ENCODE assay signal across 13 cellular contexts in the genomic region with DNA sequence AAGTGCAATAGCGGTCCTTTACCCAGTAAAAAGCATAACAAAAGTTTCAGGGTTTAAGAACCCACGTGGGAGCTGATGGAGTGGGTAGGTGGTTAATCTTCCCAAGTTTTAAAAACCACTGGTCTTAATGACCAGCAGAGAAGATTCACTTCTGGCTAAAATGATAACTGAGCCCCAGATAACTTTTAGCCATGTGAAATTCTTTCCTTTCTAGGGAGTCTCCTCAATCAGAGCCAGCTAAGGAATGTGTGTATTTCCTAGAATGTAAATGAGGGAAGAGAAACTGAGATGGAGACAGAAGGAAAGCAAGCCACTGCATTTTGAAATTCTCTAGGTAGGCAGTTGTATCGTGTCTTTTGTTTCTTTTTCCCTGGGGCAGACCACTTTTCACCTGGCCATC. TPM values are rescaled to one million over a fixed set of nuclear protein-coding genes. Genes with fewer than 3 reads are reported as not detected.
DNase-seq lines count a peak whose midpoint lies in the region; ATAC-seq, FAIRE-seq and TF ChIP-seq lines count a peak whose summit lies in the region.
"Had no signal": no experiment of that assay in that cellular context is flagged by ENCODE, and none has a peak within 500 bp of the region (broad histone marks: within the 10 kb centered on the region; RNA-seq: fewer than 3 reads in every experiment).

No MANE protein-coding gene starts in this region.

- no peak overlapping the region for H2BK120ac ChIP-seq in H1 (replicated peaks; ENCODE audit: low read depth, low read length)

- peaks cover 20% of the 10 kb centered on the region for H3K23me2 ChIP-seq in H1 (ENCODE audit: low read depth, low read length)

- no peaks in the 10 kb centered on the region for H4K20me1 ChIP-seq in H1 (replicated peaks in 1 of 2; ENCODE audit: control insufficient read depth in 1 of 2, insufficient read depth in 2 of 2, low read length in 2 of 2)

- no peaks in the 10 kb centered on the region for H3K79me2 ChIP-seq in H1 (ENCODE audit: control insufficient read depth in 1 of 2, insufficient read depth in 2 of 2, low read length in 2 of 2)

- H2AK5ac ChIP-seq in H1 (ENCODE audit: low read depth, low read length): no peak overlapping the region

- TF ChIP-seq EP300 in H1 (IDR thresholded peaks at IDR 0.05; ENCODE audit: borderline replicate concordance in 1 of 2, low read depth in 2 of 2, low read length in 2 of 2): no peak

- peak overlapping the region; percentile 77 to 95 for H3K4me2 ChIP-seq in H1 (ENCODE audit: insufficient read depth in 1 of 2, low read depth in 2 of 2, low read length in 2 of 2)

- H3K27me3 ChIP-seq in cardiac muscle cell: no peaks in the 10 kb centered on the region
- H3K27me3 ChIP-seq in H1 (replicated peaks in 1 of 4; ENCODE audit: control insufficient read depth in 3 of 4, extremely low read depth in 1 of 4, insufficient read depth in 3 of 4, low read length in 3 of 4): peaks cover 30 to 44% (median 38%) of the 10 kb centered on the region in 4 experiments

- no peak overlapping the region for H3K23ac ChIP-seq in H1 (ENCODE audit: insufficient read length)

- FAIRE-seq in H1 (lab: Jason Lieb, UNC): no peak

- H3K18ac ChIP-seq in H1 (ENCODE audit: extremely low read depth, low read length): no peak overlapping the region

- H3K36me3 ChIP-seq in cardiac muscle cell: no peaks in the 10 kb centered on the region
- H3K36me3 ChIP-seq in H1 (ENCODE audit: control insufficient read depth in 2 of 4, insufficient read depth in 4 of 4, low read length in 3 of 4): peaks cover 0 to 6% (median 0%) of the 10 kb centered on the region in 4 experiments; a peak in 1 of 8 replicates
- no peaks in the 10 kb centered on the region for H3K36me3 ChIP-seq in urinary bladder (ENCODE audit: insufficient read depth)

- no peaks in the 10 kb centered on the region for H3K9me3 Mint-ChIP-seq in nephron progenitor cell
- H3K9me3 Mint-ChIP-seq in stimulated activated naive CD8-positive, alpha-beta T cell treated with anti-CD3 and anti-CD28 coated beads, Interleukin-15, amount 100 ng/mL, for 72 hours: no peaks in the 10 kb centered on the region
- H3K9me3 Mint-ChIP-seq: IgD-negative memory B cell had no signal

- no peak overlapping the region for H3K9ac ChIP-seq in H1 (replicated peaks in 1 of 4; ENCODE audit: extremely low read depth in 1 of 4, low read depth in 3 of 4, low read length in 3 of 4)

- peak overlapping the region; percentile 95 for H3K4me3 Mint-ChIP-seq in nephron progenitor cell
- H3K4me3 Mint-ChIP-seq in stimulated activated naive CD8-positive, alpha-beta T cell treated with anti-CD3 and anti-CD28 coated beads, Interleukin-15, amount 100 ng/mL, for 72 hours: no peak overlapping the region
- H3K4me3 Mint-ChIP-seq: IgD-negative memory B cell had no signal

- H2BK5ac ChIP-seq in H1 (ENCODE audit: low read depth, low read length): no peak overlapping the region

- H3K4me1 ChIP-seq in cardiac muscle cell (ENCODE audit: low read depth) (peaks cover 14% of the 10 kb centered on the region), H1 (replicated peaks in 1 of 4; ENCODE audit: control insufficient read depth in 3 of 4, insufficient read depth in 4 of 4, low read length in 3 of 4) (peaks cover 2 to 13% (median 6%) of the 10 kb centered on the region in 4 experiments; a peak in 5 of 7 replicates), urinary bladder (ENCODE audit: insufficient read depth) (peaks cover 4% of the 10 kb centered on the region)

- ATAC-seq in left cardiac atrium (no peak), GM21619 (IDR thresholded peaks at IDR 0.05; ENCODE audit: unreplicated experiment) (no peak)
- no peak for ATAC-seq in stimulated activated naive CD8-positive, alpha-beta T cell treated with anti-CD3 and anti-CD28 coated beads, Interleukin-15, amount 100 ng/mL, for 72 hours
- ATAC-seq: Right ventricle myocardium inferior had no signal

- H4K91ac ChIP-seq in H1 (replicated peaks; ENCODE audit: insufficient read length, low read length): no peak overlapping the region

- H3K27me3 Mint-ChIP-seq in nephron progenitor cell (ENCODE audit: low read depth, poor library complexity): peaks cover 19% of the 10 kb centered on the region
- peaks cover 56% of the 10 kb centered on the region for H3K27me3 Mint-ChIP-seq in stimulated activated naive CD8-positive, alpha-beta T cell treated with anti-CD3 and anti-CD28 coated beads, Interleukin-15, amount 100 ng/mL, for 72 hours

- H3K9me3 ChIP-seq in cardiac muscle cell (ENCODE audit: low read depth) (no peaks in the 10 kb centered on the region), H1 (ENCODE audit: insufficient read depth in 2 of 2, low read depth in 1 of 2, low read length in 1 of 2) (no peaks in the 10 kb centered on the region)

- H3K4ac ChIP-seq in H1 (replicated peaks; ENCODE audit: insufficient read length, low read depth, low read length): no peak overlapping the region

- no peaks in the 10 kb centered on the region for H3K79me1 ChIP-seq in H1 (ENCODE audit: low read depth, low read length)

- 52% methylated on average over 3 of the region's 3 CpGs; no CpG with 5 or more reads in 1 of the 2 experiments for WGBS in H1 (ENCODE audit: extremely low coverage in 1 of 2, insufficient coverage in 1 of 2, insufficient read length in 1 of 2, insufficient replicate concordance in 2 of 2, low coverage in 1 of 2, low lambda C conversion rate in 2 of 2, missing lambda C conversion rate in 1 of 2), 2 experiments
- whole genome bisulfite sequencing in urinary bladder: 36% methylated on average over 3 of the region's 3 CpGs

- no peak overlapping the region for H3K56ac ChIP-seq in H1 (replicated peaks; ENCODE audit: insufficient read length, low read depth, low read length)

- no peak for TF ChIP-seq RAD21 in H1 (IDR thresholded peaks at IDR 0.05 in 1 of 2, conservative IDR thresholded peaks at IDR 0.05 in 1 of 2; ENCODE audit: low read depth in 2 of 2, low read length in 2 of 2)

- no peak overlapping the region for H3K27ac ChIP-seq in cardiac muscle cell
- H3K27ac ChIP-seq in H1 (ENCODE audit: low read depth, low read length): no peak overlapping the region
- H3K27ac ChIP-seq in urinary bladder (ENCODE audit: low read depth): no peak overlapping the region

- no peak overlapping the region for H4K8ac ChIP-seq in H1 (ENCODE audit: extremely low read depth, insufficient read depth, low read length)

- H2BK15ac ChIP-seq in H1 (ENCODE audit: low read length): no peak overlapping the region

- H3K36me3 Mint-ChIP-seq in nephron progenitor cell (ENCODE audit: low read depth): no peaks in the 10 kb centered on the region
- H3K36me3 Mint-ChIP-seq: IgD-negative memory B cell had no signal

- intact Hi-C loops in left cardiac atrium (cut with DNase I): no loop called here

- H3K4me3 ChIP-seq in cardiac muscle cell (peak overlapping the region; percentile 97), H1 (ENCODE audit: extremely low read depth in 1 of 4, insufficient read depth in 2 of 4, low read depth in 3 of 4, low read length in 4 of 4) (peak overlapping the region; percentile 48 to 78 (median 54); a peak in 6 of 8 replicates), urinary bladder (ENCODE audit: low read depth, low read length) (peak overlapping the region; percentile 55)

- no peak overlapping the region for H3K14ac ChIP-seq in H1 (ENCODE audit: insufficient read length)

- H4K5ac ChIP-seq in H1 (ENCODE audit: insufficient read length, low read depth, low read length): no peak overlapping the region

- no peak overlapping the region for H2BK20ac ChIP-seq in H1 (ENCODE audit: low read length)

- no peak overlapping the region for H2AFZ ChIP-seq in H1 (ENCODE audit: low read length)

- POLR2A ChIA-PET in H1 (lab: Charles Lee; ENCODE audit: partially characterized antibody): no interaction called here

- H3K4me1 Mint-ChIP-seq in nephron progenitor cell: peaks cover 57% of the 10 kb centered on the region
- H3K4me1 Mint-ChIP-seq in stimulated activated naive CD8-positive, alpha-beta T cell treated with anti-CD3 and anti-CD28 coated beads, Interleukin-15, amount 100 ng/mL, for 72 hours: peaks cover 18% of the 10 kb centered on the region

- CTCF ChIA-PET in H1 (lab: Charles Lee; ENCODE audit: partially characterized antibody): interaction anchor here (0.8 to 1.7 kb wide), 4 partner anchors 10 to 116 kb away, joined by 3 to 5 read pairs (median 4); no protein-coding TSS in a partner anchor

- TF ChIP-seq CTCF in cardiac muscle cell (IDR thresholded peaks at IDR 0.05; ENCODE audit: low read depth, low read length): no peak
- no peak for TF ChIP-seq CTCF in H1 (IDR thresholded peaks at IDR 0.05; ENCODE audit: control extremely low read depth in 1 of 3, insufficient read depth in 1 of 3, low read depth in 1 of 3, low read length in 3 of 3)
- no peak for TF ChIP-seq CTCF in nephron progenitor cell (IDR thresholded peaks at IDR 0.05)

- no peak overlapping the region for H2BK12ac ChIP-seq in H1 (ENCODE audit: low read depth, low read length)

- peak overlapping the region; percentile 99 for H3K27ac Mint-ChIP-seq in nephron progenitor cell
- H3K27ac Mint-ChIP-seq in stimulated activated naive CD8-positive, alpha-beta T cell treated with anti-CD3 and anti-CD28 coated beads, Interleukin-15, amount 100 ng/mL, for 72 hours: no peak overlapping the region
- H3K27ac Mint-ChIP-seq: IgD-negative memory B cell had no signal

- DNase-seq in cardiac muscle cell (ENCODE audit: low read depth in 1 of 2, low spot score in 1 of 2) (no peak), left cardiac atrium (no peak), H1 (ENCODE audit: low read depth in 1 of 2, low spot score in 2 of 2) (no peak), nephron progenitor cell (no peak), NCI-H1092 (lab: John Stamatoyannopoulos, UW) (no peak)
- no peak for DNase-seq in stimulated activated naive CD8-positive, alpha-beta T cell treated with anti-CD3 and anti-CD28 coated beads, Interleukin-15, amount 100 ng/mL, for 72 hours
- DNase-seq: ACHN; activated CD4-positive, alpha-beta T cell treated with anti-CD3 and anti-CD28 coated beads, Interleukin-2, amount 50 U/mL, for 4 hours; NCI-H2171 had no signal

- TF ChIP-seq POLR2A in H1 (IDR thresholded peaks at IDR 0.05; ENCODE audit: control extremely low read depth in 1 of 2, low read depth in 2 of 2, low read length in 2 of 2): no peak

TF ChIP-seq in H1, 55 proteins besides CTCF, POLR2A, EP300 and RAD21 (continues in another document):
- TF ChIP-seq NRF1 (IDR thresholded peaks at IDR 0.05; ENCODE audit: low read depth, low read length) (no peak), SRF (IDR thresholded peaks at IDR 0.05; ENCODE audit: low read depth, low read length) (no peak)

RNA-seq across cellular contexts. Expression of a gene that starts 1.6 kb away (rescaled TPM):
- total RNA-seq in cardiac muscle cell (57.5 and 61.1 TPM in 2 replicates), left cardiac atrium (10 to 100 TPM; 14.2 to 25.1 TPM), urinary bladder (92.7 TPM)
- polyA plus RNA-seq in cardiac muscle cell (69.0 and 78.7 TPM in 2 replicates), H1 (2011; rRNA removed) (0.44 and 0.47 TPM in 2 replicates), urinary bladder (31.9 TPM)
- total RNA-seq in H1 (2021; fragmentation: NEBNext Ultra II Directional; extraction: Animal tissue kit (Norgen Biotek cat#: 25700)): 2.2 and 2.3 TPM in 2 replicates
- polyA plus RNA-seq in H1 (2011; cell fraction: cytosol; rRNA removed): 0.72 TPM
- 0.78 TPM for polyA plus RNA-seq in H1 (2011; cell fraction: nucleus; rRNA removed)
- polyA plus RNA-seq in H1 (2012, experiment 1 of 2): 0.64 to 0.81 TPM (median 0.78 TPM) in 4 replicates
- 0.22 TPM for polyA plus RNA-seq in H1 (2012, experiment 2 of 2)
- 1.8 TPM for polyA plus RNA-seq in H1 (2013, experiment 1 of 2)
- polyA plus RNA-seq in H1 (2013, experiment 2 of 2): 2.3 TPM
- 0.85 and 0.88 TPM in 2 replicates for polyA minus RNA-seq in H1 (2011; rRNA and poly(A)+ RNA removed)
- polyA minus RNA-seq in H1 (2011; cell fraction: cytosol; rRNA and poly(A)+ RNA removed): 0.44 TPM
- polyA minus RNA-seq in H1 (2011; cell fraction: nucleus; rRNA and poly(A)+ RNA removed): 0.90 TPM
- polyA plus RNA-seq: IgD-negative memory B cell had no signal
